ENCODE assay signal across 1 cellular context in the genomic region with DNA sequence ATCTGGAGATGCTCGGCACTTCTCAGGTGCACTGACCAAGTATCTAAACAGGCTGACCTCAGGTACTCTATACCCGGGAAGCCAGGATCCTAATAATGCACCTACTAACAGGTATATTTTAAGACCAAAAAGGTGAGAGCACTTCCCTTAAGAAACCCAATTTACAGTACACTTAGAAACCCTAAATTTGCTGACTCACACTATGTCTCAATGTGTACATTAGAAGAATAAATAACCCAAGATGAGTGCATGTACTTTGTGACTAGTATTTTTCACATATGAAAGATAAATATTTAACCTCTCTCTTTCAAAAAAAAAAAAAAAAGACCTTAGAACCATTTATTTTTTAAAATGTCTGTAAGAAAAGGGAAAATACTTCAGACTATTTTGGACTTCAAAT.
TF ChIP-seq lines count a peak whose summit lies in the region.

No MANE protein-coding gene starts in this region.

TF ChIP-seq in K562, 482 proteins besides CTCF, POLR2A, EP300 and RAD21 (continued from another document):
- TF ChIP-seq, protein P1, sequence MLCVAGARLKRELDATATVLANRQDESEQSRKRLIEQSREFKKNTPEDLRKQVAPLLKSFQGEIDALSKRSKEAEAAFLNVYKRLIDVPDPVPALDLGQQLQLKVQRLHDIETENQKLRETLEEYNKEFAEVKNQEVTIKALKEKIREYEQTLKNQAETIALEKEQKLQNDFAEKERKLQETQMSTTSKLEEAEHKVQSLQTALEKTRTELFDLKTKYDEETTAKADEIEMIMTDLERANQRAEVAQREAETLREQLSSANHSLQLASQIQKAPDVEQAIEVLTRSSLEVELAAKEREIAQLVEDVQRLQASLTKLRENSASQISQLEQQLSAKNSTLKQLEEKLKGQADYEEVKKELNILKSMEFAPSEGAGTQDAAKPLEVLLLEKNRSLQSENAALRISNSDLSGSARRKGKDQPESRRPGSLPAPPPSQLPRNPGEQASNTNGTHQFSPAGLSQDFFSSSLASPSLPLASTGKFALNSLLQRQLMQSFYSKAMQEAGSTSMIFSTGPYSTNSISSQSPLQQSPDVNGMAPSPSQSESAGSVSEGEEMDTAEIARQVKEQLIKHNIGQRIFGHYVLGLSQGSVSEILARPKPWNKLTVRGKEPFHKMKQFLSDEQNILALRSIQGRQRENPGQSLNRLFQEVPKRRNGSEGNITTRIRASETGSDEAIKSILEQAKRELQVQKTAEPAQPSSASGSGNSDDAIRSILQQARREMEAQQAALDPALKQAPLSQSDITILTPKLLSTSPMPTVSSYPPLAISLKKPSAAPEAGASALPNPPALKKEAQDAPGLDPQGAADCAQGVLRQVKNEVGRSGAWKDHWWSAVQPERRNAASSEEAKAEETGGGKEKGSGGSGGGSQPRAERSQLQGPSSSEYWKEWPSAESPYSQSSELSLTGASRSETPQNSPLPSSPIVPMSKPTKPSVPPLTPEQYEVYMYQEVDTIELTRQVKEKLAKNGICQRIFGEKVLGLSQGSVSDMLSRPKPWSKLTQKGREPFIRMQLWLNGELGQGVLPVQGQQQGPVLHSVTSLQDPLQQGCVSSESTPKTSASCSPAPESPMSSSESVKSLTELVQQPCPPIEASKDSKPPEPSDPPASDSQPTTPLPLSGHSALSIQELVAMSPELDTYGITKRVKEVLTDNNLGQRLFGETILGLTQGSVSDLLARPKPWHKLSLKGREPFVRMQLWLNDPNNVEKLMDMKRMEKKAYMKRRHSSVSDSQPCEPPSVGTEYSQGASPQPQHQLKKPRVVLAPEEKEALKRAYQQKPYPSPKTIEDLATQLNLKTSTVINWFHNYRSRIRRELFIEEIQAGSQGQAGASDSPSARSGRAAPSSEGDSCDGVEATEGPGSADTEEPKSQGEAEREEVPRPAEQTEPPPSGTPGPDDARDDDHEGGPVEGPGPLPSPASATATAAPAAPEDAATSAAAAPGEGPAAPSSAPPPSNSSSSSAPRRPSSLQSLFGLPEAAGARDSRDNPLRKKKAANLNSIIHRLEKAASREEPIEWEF (CRISPR knock-in tag; IDR thresholded peaks at IDR 0.05) = no peak
- peak; percentile 60; the same call in 1 of the 2 replicates for TF ChIP-seq MAFF (IDR thresholded peaks at IDR 0.05; ENCODE audit: low read length)
- peak; percentile 77 for TF ChIP-seq MAFG (tag; conservative IDR thresholded peaks at IDR 0.05)
- no peak for TF ChIP-seq ZNF324 (CRISPR knock-in tag; IDR thresholded peaks at IDR 0.05)
- no peak for TF ChIP-seq CBFA2T2 (conservative IDR thresholded peaks at IDR 0.05)
- TF ChIP-seq NONO (IDR thresholded peaks at IDR 0.05; ENCODE audit: low read depth in 2 of 2, low read length in 1 of 2) = no peak
- TF ChIP-seq KAT2B (IDR thresholded peaks at IDR 0.05; ENCODE audit: low read depth, low read length) = no peak
- peak; percentile 25; the same call in 1 of the 2 replicates for TF ChIP-seq MAFK (IDR thresholded peaks at IDR 0.05; ENCODE audit: low read length)
- no peak for TF ChIP-seq TGIF2 (CRISPR knock-in tag; IDR thresholded peaks at IDR 0.05)
- peak; percentile 77 for TF ChIP-seq ZNF316 (IDR thresholded peaks at IDR 0.05)
- TF ChIP-seq NRF1 (conservative IDR thresholded peaks at IDR 0.05 in 1 of 2, IDR thresholded peaks at IDR 0.05 in 1 of 2) = no peak
- no peak for TF ChIP-seq CREBBP (IDR thresholded peaks at IDR 0.05; ENCODE audit: low read depth, low read length)
- TF ChIP-seq C11orf30 (IDR thresholded peaks at IDR 0.05; ENCODE audit: low read depth) = peak; percentile 71
- TF ChIP-seq HMG20A (CRISPR knock-in tag; conservative IDR thresholded peaks at IDR 0.05) = no peak
- TF ChIP-seq NFE2 (IDR thresholded peaks at IDR 0.05; ENCODE audit: low read depth) = peak; percentile 65
- TF ChIP-seq NR2C1 (IDR thresholded peaks at IDR 0.05) = no peak
- TF ChIP-seq NR2C1 (tag; IDR thresholded peaks at IDR 0.05) = no peak
